12 cellular contexts compared by ENCODE assay signal in the genomic region with DNA sequence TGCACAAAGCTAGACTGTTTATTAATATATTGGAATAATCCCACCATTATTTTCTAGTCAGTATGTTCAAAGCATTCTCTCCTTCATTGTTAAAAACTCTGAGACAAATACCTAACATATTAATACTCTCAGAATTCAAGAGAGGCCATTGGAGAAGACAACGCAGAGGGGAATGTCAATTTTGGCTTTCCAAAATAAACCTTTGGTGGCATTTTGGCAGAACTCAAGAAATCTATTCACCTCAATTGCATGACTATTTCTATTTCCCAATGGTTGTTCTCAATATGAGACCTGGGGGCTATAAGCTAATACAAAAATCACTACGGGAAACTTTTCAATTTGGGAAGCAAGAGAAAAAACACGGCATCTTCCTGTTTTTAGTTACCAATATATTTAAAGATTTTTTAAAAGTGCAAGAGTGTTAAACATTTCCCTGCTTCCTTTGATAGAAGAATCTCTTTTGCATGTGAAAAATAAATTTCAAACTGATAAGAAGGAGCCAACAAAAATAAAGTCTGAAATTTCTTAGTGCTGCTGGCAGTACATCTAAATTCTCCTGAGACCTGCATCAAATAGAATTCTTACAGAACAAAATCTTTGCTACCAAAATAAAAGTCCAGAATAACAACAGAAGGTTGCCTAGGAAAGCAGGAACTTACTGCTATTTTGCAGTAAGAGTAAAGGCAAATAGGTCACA. TPM values are rescaled to one million over a fixed set of nuclear protein-coding genes. Genes with fewer than 3 reads are reported as not detected.
A peak's percentile ranks its signal among the peaks of the same experiment; 100 is the strongest.
DNase-seq lines count a peak whose midpoint lies in the region; ATAC-seq and TF ChIP-seq lines count a peak whose summit lies in the region.
"Had no signal": no experiment of that assay in that cellular context is flagged by ENCODE, and none has a peak within 500 bp of the region (broad histone marks: within the 10 kb centered on the region; RNA-seq: fewer than 3 reads in every experiment).

No MANE protein-coding gene starts in this region.

- no peak for TF ChIP-seq POLR2A in upper lobe of left lung (IDR thresholded peaks at IDR 0.05)

- H3K9me3 Mint-ChIP-seq in activated naive CD4-positive, alpha-beta T cell treated with anti-CD3 and anti-CD28 coated beads, Interleukin-2, amount 50 U/mL, for 72 hours: no peaks in the 10 kb centered on the region

- peaks cover 0 to 10% (median 5%) of the 10 kb centered on the region in 4 donors for H3K4me1 ChIP-seq in upper lobe of left lung

- in situ Hi-C loops in brain microvascular endothelial cell (cut with HindIII; ENCODE audit: low pct_ligation_motif_present, low sequenced_read_pairs): no loop called here

- no peak overlapping the region for H3K27ac Mint-ChIP-seq in activated naive CD4-positive, alpha-beta T cell treated with anti-CD3 and anti-CD28 coated beads, Interleukin-2, amount 50 U/mL, for 72 hours
- H3K27ac Mint-ChIP-seq: activated CD4-positive, alpha-beta T cell treated with anti-CD3 and anti-CD28 coated beads for 36 hours had no signal

- 51 to 55% methylated on average over 3 of the region's 3 CpGs for WGBS in upper lobe of left lung, 2 donors

- TF ChIP-seq EP300 in upper lobe of left lung (IDR thresholded peaks at IDR 0.05): no peak

- no peaks in the 10 kb centered on the region for H3K9me3 ChIP-seq in upper lobe of left lung

- H3K4me3 ChIP-seq in brain microvascular endothelial cell (ENCODE audit: low read depth, low read length): no peak overlapping the region
- no peak overlapping the region for H3K4me3 ChIP-seq in upper lobe of left lung

- peaks cover 23% of the 10 kb centered on the region for H3K36me3 ChIP-seq in brain microvascular endothelial cell (replicated peaks)
- H3K36me3 ChIP-seq in upper lobe of left lung: peaks cover 10 to 64% (median 35%) of the 10 kb centered on the region in 4 donors

- H3K27me3 ChIP-seq in brain microvascular endothelial cell (replicated peaks) (no peaks in the 10 kb centered on the region), upper lobe of left lung (no peaks in the 10 kb centered on the region)

- TF ChIP-seq CTCF in brain microvascular endothelial cell (IDR thresholded peaks at IDR 0.05; ENCODE audit: low read depth, low read length, missing control alignments): no peak
- no peak for TF ChIP-seq CTCF in upper lobe of left lung (IDR thresholded peaks at IDR 0.05)

- ATAC-seq in upper lobe of left lung (ENCODE audit: low FRiP score in 2 of 2) (peak; percentile 26 to 85), HG03025 (IDR thresholded peaks at IDR 0.05; ENCODE audit: low FRiP score, unreplicated experiment) (no peak)
- no peak for ATAC-seq in activated naive CD4-positive, alpha-beta T cell treated with anti-CD3 and anti-CD28 coated beads, Interleukin-2, amount 50 U/mL, for 72 hours
- ATAC-seq: activated CD4-positive, alpha-beta T cell treated with anti-CD3 and anti-CD28 coated beads for 36 hours had no signal

- DNase-seq in SIG-M5 treated with dmso at 0.1 percent for 504 hours (lab: John Stamatoyannopoulos, UW; ENCODE audit: unreplicated experiment) (peak; percentile 39), SIG-M5 (lab: John Stamatoyannopoulos, UW) (no peak), brain microvascular endothelial cell (peak; percentile 62), iris pigment epithelial cell (ENCODE audit: low read depth) (peak; percentile 83), upper lobe of left lung (no peak), HPDE6-E6E7 (ENCODE audit: extremely low spot score) (no peak)
- no peak for DNase-seq in activated naive CD4-positive, alpha-beta T cell treated with anti-CD3 and anti-CD28 coated beads, Interleukin-2, amount 50 U/mL, for 72 hours (ENCODE audit: low spot score in 2 of 2)
- DNase-seq: activated CD4-positive, alpha-beta T cell treated with anti-CD3 and anti-CD28 coated beads for 36 hours; NCI-H146; stimulated activated CD4-positive, alpha-beta T cell treated with anti-CD3 and anti-CD28 coated beads, Interleukin-4, amount 100 ng/mL, for 1 hour had no signal

- peak overlapping the region; percentile 77 for H3K27ac ChIP-seq in brain microvascular endothelial cell
- H3K27ac ChIP-seq in upper lobe of left lung: peak overlapping the region in 2 of 4 donors; percentile 15 to 22
- H3K27ac ChIP-seq: C4-2B had no signal

- peaks cover 4 to 6% of the 10 kb centered on the region in 2 donors for H3K36me3 Mint-ChIP-seq in activated naive CD4-positive, alpha-beta T cell treated with anti-CD3 and anti-CD28 coated beads, Interleukin-2, amount 50 U/mL, for 72 hours

RNA-seq across cellular contexts. Expression of a gene that starts 58.6 kb away (rescaled TPM):
- 10 to 100 TPM; 21.4 to 41.9 (median 31.2) TPM for total RNA-seq in upper lobe of left lung
- total RNA-seq in activated naive CD4-positive, alpha-beta T cell treated with anti-CD3 and anti-CD28 coated beads, Interleukin-2, amount 50 U/mL, for 72 hours: 10 to 100 TPM; 23.1 to 28.7 TPM

Comparison
In these comparisons a context has a peak if more than half of its experiments do, and no peak if none do; other contexts are left out.
1. DNase-seq: peak in SIG-M5 treated with dmso at 0.1 percent for 504 hours (single experiment), brain microvascular endothelial cell (single experiment) and iris pigment epithelial cell (single experiment); none in SIG-M5 (single experiment), upper lobe of left lung (0 of 2), activated naive CD4-positive, alpha-beta T cell treated with anti-CD3 and anti-CD28 coated beads, Interleukin-2, amount 50 U/mL, for 72 hours (0 of 2) and HPDE6-E6E7 (single experiment).
2. ATAC-seq: peak in upper lobe of left lung (2 of 2); none in activated naive CD4-positive, alpha-beta T cell treated with anti-CD3 and anti-CD28 coated beads, Interleukin-2, amount 50 U/mL, for 72 hours (0 of 2) and HG03025 (single experiment).